Comparison of ENCODE assay signal across 10 cellular contexts in genomic region chr17:50059759-50060273, GRCh38. TPM values are rescaled to one million over a fixed set of nuclear protein-coding genes. Genes with fewer than 3 reads are reported as not detected.
DNase-seq lines count a peak whose midpoint lies in the region; ATAC-seq and TF ChIP-seq lines count a peak whose summit lies in the region.
"Had no signal": no experiment of that assay in that cellular context is flagged by ENCODE, and none has a peak within 500 bp of the region (broad histone marks: within the 10 kb centered on the region; RNA-seq: fewer than 3 reads in every experiment).

No MANE protein-coding gene starts in this region.

- H2AFZ ChIP-seq in GM23338: no peak overlapping the region

- H3K36me3 Mint-ChIP-seq in GM23338 (ENCODE audit: low read depth): peaks cover 4% of the 10 kb centered on the region; the same call in 1 of the 3 replicates

- H3K27me3 Mint-ChIP-seq in GM23338 (ENCODE audit: insufficient read depth, low read depth, poor library complexity): peaks cover 42% of the 10 kb centered on the region

- DNase-seq in heart right ventricle: no peak
- DNase-seq in cardiac septum (ENCODE audit: low spot score): no peak
- DNase-seq in epithelial cell of proximal tubule (ENCODE audit: low read depth): no peak
- DNase-seq in aorta: peak; percentile 92 to 94
- DNase-seq in NK-92 (lab: John Stamatoyannopoulos, UW; ENCODE audit: unreplicated experiment): no peak
- DNase-seq in activated CD4-positive, alpha-beta T cell treated with anti-CD3 and anti-CD28 coated beads, Interleukin-2, amount 50 U/mL, for 4 hours: no peak
- DNase-seq in GM23338 (ENCODE audit: low spot score): no peak
- DNase-seq: cerebellar nuclear complex, NCI-H146 had no signal

- no peaks in the 10 kb centered on the region for H3K9me3 Mint-ChIP-seq in GM23338

- peaks cover 5% of the 10 kb centered on the region for H3F3A ChIP-seq in GM23338 (replicated peaks; ENCODE audit: low read depth)

- no peak overlapping the region for H3K4me2 ChIP-seq in GM23338

- no peaks in the 10 kb centered on the region for H3K9me2 ChIP-seq in GM23338 (ENCODE audit: insufficient read depth)

- intact Hi-C loops in heart right ventricle (cut with DNase I): loop anchor here in 2 of 10 donors (5.0 kb wide), 1 partner anchor 32 kb away; no protein-coding TSS in a partner anchor
- intact Hi-C loops in cardiac septum (cut with DNase I): loop anchor here (5.0 kb wide), 1 partner anchor 37 kb away; the partner anchor contains the start of gene PDK2
- intact Hi-C loops in aorta (cut with DNase I): no loop called here

- H3K27me3 ChIP-seq in heart right ventricle (peaks cover 0 to 25% (median 0%) of the 10 kb centered on the region in 7 donors), muscle layer of duodenum (ENCODE audit: low read depth, low read length) (no peaks in the 10 kb centered on the region), aorta (ENCODE audit: control insufficient read depth in 1 of 2, insufficient read depth in 2 of 2, low read length in 1 of 2) (no peaks in the 10 kb centered on the region), GM23338 (ENCODE audit: insufficient read depth) (peaks cover 19% of the 10 kb centered on the region)

- WGBS in heart right ventricle, 2 donors: 26 to 39% methylated on average over 5 of the region's 5 CpGs
- WGBS in aorta, 2 donors: 0 to 6% methylated on average over 5 of the region's 5 CpGs

- H3K27ac ChIP-seq in heart right ventricle: peak overlapping the region in 9 of 10 donors; percentile 77 to 97 (median 89)
- H3K27ac ChIP-seq in muscle layer of duodenum (ENCODE audit: low read length): peak overlapping the region; percentile 46
- peak overlapping the region; percentile 92 to 94 for H3K27ac ChIP-seq in aorta (ENCODE audit: low read depth in 1 of 2, low read length in 2 of 2)
- H3K27ac ChIP-seq in GM23338 (ENCODE audit: low read depth): no peak overlapping the region

- no peak for TF ChIP-seq CTCF in heart right ventricle (IDR thresholded peaks at IDR 0.05)
- no peak for TF ChIP-seq CTCF in epithelial cell of proximal tubule (conservative IDR thresholded peaks at IDR 0.05; ENCODE audit: low read depth, low read length)
- TF ChIP-seq CTCF in GM23338 (conservative IDR thresholded peaks at IDR 0.05; ENCODE audit: low read depth in 2 of 2): no peak

- H3K4me1 ChIP-seq in heart right ventricle (peaks cover 54 to 95% (median 88%) of the 10 kb centered on the region in 9 donors), muscle layer of duodenum (ENCODE audit: control insufficient read depth in 1 of 2, insufficient read depth in 2 of 2, low read length in 2 of 2) (peaks cover 34 to 82% of the 10 kb centered on the region in 2 donors), aorta (ENCODE audit: control insufficient read depth in 1 of 2, insufficient read depth in 2 of 2, low read length in 2 of 2) (peaks cover 6 to 18% of the 10 kb centered on the region in 2 donors), GM23338 (ENCODE audit: insufficient read depth) (peaks cover 6% of the 10 kb centered on the region; the same call in 1 of the 2 replicates)

- H3K79me2 ChIP-seq in GM23338 (replicated peaks; ENCODE audit: insufficient read depth): no peaks in the 10 kb centered on the region

- peaks cover 29% of the 10 kb centered on the region for H3K4me1 Mint-ChIP-seq in GM23338

- H4K20me1 ChIP-seq in GM23338 (replicated peaks; ENCODE audit: insufficient read depth): no peaks in the 10 kb centered on the region

- H3K4me3 Mint-ChIP-seq in GM23338: no peak overlapping the region

- no peaks in the 10 kb centered on the region for H3K9me3 ChIP-seq in heart right ventricle
- H3K9me3 ChIP-seq in muscle layer of duodenum (ENCODE audit: control insufficient read depth in 1 of 2, low read length in 2 of 2): no peaks in the 10 kb centered on the region
- H3K9me3 ChIP-seq in aorta (ENCODE audit: control insufficient read depth, low read length): no peaks in the 10 kb centered on the region

- peak overlapping the region in 1 of 10 donors; percentile 7 for H3K4me3 ChIP-seq in heart right ventricle
- peak overlapping the region; percentile 89 for H3K4me3 ChIP-seq in epithelial cell of proximal tubule (ENCODE audit: low read depth, low read length)
- no peak overlapping the region for H3K4me3 ChIP-seq in muscle layer of duodenum (ENCODE audit: low read depth in 1 of 2, low read length in 2 of 2)
- no peak overlapping the region for H3K4me3 ChIP-seq in aorta (ENCODE audit: low read length in 2 of 2)
- no peak overlapping the region for H3K4me3 ChIP-seq in GM23338

- no peaks in the 10 kb centered on the region for H3K36me3 ChIP-seq in heart right ventricle
- H3K36me3 ChIP-seq in muscle layer of duodenum (ENCODE audit: control insufficient read depth in 1 of 2, insufficient read depth in 2 of 2, low read length in 2 of 2): no peaks in the 10 kb centered on the region
- H3K36me3 ChIP-seq in aorta (ENCODE audit: control insufficient read depth in 1 of 2, insufficient read depth in 2 of 2, low read length in 1 of 2): no peaks in the 10 kb centered on the region
- no peaks in the 10 kb centered on the region for H3K36me3 ChIP-seq in GM23338 (ENCODE audit: insufficient read depth)

- ATAC-seq in heart right ventricle (no peak), aorta (ENCODE audit: low FRiP score) (peak; percentile 58), GM23338 (no peak)

- H3K27ac Mint-ChIP-seq in GM23338: no peak overlapping the region

TF ChIP-seq in GM23338, 12 proteins besides CTCF, POLR2A, EP300 and RAD21 (continues in another document):
- no peak for TF ChIP-seq EZH2 (IDR thresholded peaks at IDR 0.05; ENCODE audit: low read depth, unreplicated experiment)
- TF ChIP-seq ZNF331 (CRISPR knock-in tag; IDR thresholded peaks at IDR 0.05; ENCODE audit: low read depth): no peak
- TF ChIP-seq STAT1 (IDR thresholded peaks at IDR 0.05; ENCODE audit: unreplicated experiment): no peak
- TF ChIP-seq ETS1 (IDR thresholded peaks at IDR 0.05): no peak
- TF ChIP-seq REST (IDR thresholded peaks at IDR 0.05; ENCODE audit: unreplicated experiment): no peak
- TF ChIP-seq EZH2phosphoT487 (IDR thresholded peaks at IDR 0.05; ENCODE audit: unreplicated experiment): no peak

RNA-seq across cellular contexts. Expression of gene ITGA3, which starts 3.9 kb away (rescaled TPM):
- total RNA-seq in heart right ventricle (10 to 100 TPM; 12.5 to 44.2 (median 22.5) TPM), cardiac septum (57.8 TPM), epithelial cell of proximal tubule (630 and 668 TPM in 2 replicates), aorta (100 to 1,000 TPM; 113 to 150 TPM)
- polyA plus RNA-seq in heart right ventricle (10 to 100 TPM; 26.1 to 39.9 TPM), aorta (100 to 1,000 TPM in 1 of 2 donors, 10 to 100 TPM in 1; 48.1 to 159 TPM), GM23338 (2016; fragmentation: Nextera tagmentation; extraction: Ambion mirVana) (9.6 and 11.0 TPM in 2 replicates)
- total RNA-seq in GM23338 (2014; rRNA removed; shearing (Covaris generic)): 23.2 and 28.3 TPM in 2 replicates

RNA-seq across cellular contexts. Expression of gene PDK2, which starts 35.3 kb away (rescaled TPM):
- 100 to 1,000 TPM; 161 to 337 (median 231) TPM for total RNA-seq in heart right ventricle
- polyA plus RNA-seq in heart right ventricle: 100 to 1,000 TPM in 1 of 2 donors, 10 to 100 TPM in 1; 88.1 to 129 TPM
- total RNA-seq in cardiac septum: 131 TPM
- total RNA-seq in epithelial cell of proximal tubule: 6.1 and 17.5 TPM in 2 replicates
- total RNA-seq in aorta: 10 to 100 TPM; 39.4 to 42.8 TPM
- polyA plus RNA-seq in aorta: 10 to 100 TPM; 15.0 to 45.8 TPM
- total RNA-seq in GM23338 (2014; rRNA removed; shearing (Covaris generic)): 11.4 and 15.9 TPM in 2 replicates
- polyA plus RNA-seq in GM23338 (2016; fragmentation: Nextera tagmentation; extraction: Ambion mirVana): 12.0 and 13.2 TPM in 2 replicates

Comparison
In these comparisons a context has a peak if more than half of its experiments do, and no peak if none do; other contexts are left out.
1. DNase-seq: peak in aorta (2 of 2); none in heart right ventricle (0 of 2), cardiac septum (single experiment), epithelial cell of proximal tubule (single experiment), NK-92 (single experiment), activated CD4-positive, alpha-beta T cell treated with anti-CD3 and anti-CD28 coated beads, Interleukin-2, amount 50 U/mL, for 4 hours (0 of 2) and GM23338 (single experiment).